22 cellular contexts compared by ENCODE assay signal in the genomic region with DNA sequence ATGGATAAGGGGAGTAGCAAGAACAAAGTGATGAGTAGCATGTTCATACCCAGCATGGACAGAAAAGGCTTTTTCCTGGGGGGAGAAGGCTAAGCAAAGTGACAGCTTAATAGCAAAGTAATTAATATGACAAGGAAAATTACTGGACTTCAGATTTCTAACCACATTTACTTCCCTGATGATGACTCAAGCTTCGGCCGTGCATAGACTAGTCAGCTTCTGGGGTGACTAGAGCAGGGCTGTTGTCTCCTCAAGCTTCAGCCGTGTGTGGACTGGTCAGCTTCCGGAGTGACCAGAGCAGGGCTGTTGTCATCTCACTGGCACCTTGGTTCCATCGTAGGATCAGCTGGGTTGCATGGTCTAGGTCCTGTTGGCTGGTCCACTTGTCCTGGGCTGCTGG. TPM values are rescaled to one million over a fixed set of nuclear protein-coding genes. Genes with fewer than 3 reads are reported as not detected.
DNase-seq lines count a peak whose midpoint lies in the region; ATAC-seq and TF ChIP-seq lines count a peak whose summit lies in the region.
"Had no signal": no experiment of that assay in that cellular context is flagged by ENCODE, and none has a peak within 500 bp of the region (broad histone marks: within the 10 kb centered on the region; RNA-seq: fewer than 3 reads in every experiment).

No MANE protein-coding gene starts in this region.

- H3K9me3 ChIP-seq in T-helper 17 cell (ENCODE audit: control insufficient read depth, low read length, poor library complexity, severe bottlenecking) = peaks cover 6% of the 10 kb centered on the region

- TF ChIP-seq CTCF in endothelial cell (IDR thresholded peaks at IDR 0.05; ENCODE audit: unreplicated experiment) = no peak

- peak overlapping the region; percentile 81 for H3K4me3 Mint-ChIP-seq in endothelial cell (ENCODE audit: unreplicated experiment)
- no peak overlapping the region for H3K4me3 Mint-ChIP-seq in T-helper 17 cell
- H3K4me3 Mint-ChIP-seq: CD4-positive, CD25-positive, alpha-beta regulatory T cell; IgD-negative memory B cell had no signal

- DNase-seq in EL (peak; percentile 45), M059J (ENCODE audit: low read depth) (peak; percentile 67), endothelial cell (ENCODE audit: low spot score) (no peak), iris pigment epithelial cell (ENCODE audit: low read depth) (peak; percentile 49), T-helper 17 cell (no peak), GF-D8 (lab: John Stamatoyannopoulos, UW) (no peak)
- DNase-seq: CD4-positive, CD25-positive, alpha-beta regulatory T cell; DMS153; DND-41; GOT3; NCI-H1092; NCI-H1417 treated with DMSO at 0.1 percent for 48 hours; NCI-H1694 treated with DMSO at 0.1 percent for 48 hours; NCI-H2081; NCI-H2227 treated with DMSO at 0.1 percent for 48 hours; NCI-H69; SIG-M5; SK-N-SH had no signal

- H3K27me3 Mint-ChIP-seq in endothelial cell (ENCODE audit: unreplicated experiment) = no peaks in the 10 kb centered on the region
- no peaks in the 10 kb centered on the region for H3K27me3 Mint-ChIP-seq in T-helper 17 cell
- H3K27me3 Mint-ChIP-seq: CD4-positive, CD25-positive, alpha-beta regulatory T cell; IgD-negative memory B cell had no signal

- no peak for ATAC-seq in T-helper 17 cell
- no peak for ATAC-seq in HG03175 (IDR thresholded peaks at IDR 0.05; ENCODE audit: unreplicated experiment)
- ATAC-seq: GM12878, Panc1 had no signal

- no peak overlapping the region for H3K27ac Mint-ChIP-seq in endothelial cell (ENCODE audit: unreplicated experiment)
- no peak overlapping the region for H3K27ac Mint-ChIP-seq in T-helper 17 cell
- H3K27ac Mint-ChIP-seq: CD4-positive, CD25-positive, alpha-beta regulatory T cell; IgD-negative memory B cell had no signal

- H3K36me3 Mint-ChIP-seq in endothelial cell (ENCODE audit: low read depth, unreplicated experiment) = peaks cover 86% of the 10 kb centered on the region
- H3K36me3 Mint-ChIP-seq in T-helper 17 cell (ENCODE audit: low read depth) = peaks cover 3% of the 10 kb centered on the region

- H3K9me3 Mint-ChIP-seq in endothelial cell (ENCODE audit: unreplicated experiment) = peaks cover 39% of the 10 kb centered on the region

- peaks cover 5% of the 10 kb centered on the region for H3K4me1 Mint-ChIP-seq in endothelial cell (ENCODE audit: unreplicated experiment)
- H3K4me1 Mint-ChIP-seq in T-helper 17 cell = no peaks in the 10 kb centered on the region

RNA-seq across cellular contexts. Expression of gene ZNF117, which starts 2.1 kb away (rescaled TPM):
- 4.7 and 5.0 TPM in 2 replicates for total RNA-seq in M059J (2014; rRNA removed; shearing (Covaris generic))
- total RNA-seq in endothelial cell (ENCODE audit: unreplicated experiment) (42.0 TPM), T-helper 17 cell (1 to 10 TPM; 1.4 to 4.4 TPM)

RNA-seq across cellular contexts. Expression of gene ERV3-1, which starts 13.5 kb away (rescaled TPM):
- total RNA-seq in M059J (2014; rRNA removed; shearing (Covaris generic)) = 2.3 and 3.9 TPM in 2 replicates
- total RNA-seq in endothelial cell (ENCODE audit: unreplicated experiment) (58.4 TPM), T-helper 17 cell (10 to 100 TPM; 15.2 to 21.8 TPM)

Comparison
In these comparisons a context has a peak if more than half of its experiments do, and no peak if none do; other contexts are left out.
1. DNase-seq: peak in EL (single experiment), M059J (single experiment) and iris pigment epithelial cell (single experiment); none in endothelial cell (single experiment), T-helper 17 cell (0 of 3) and GF-D8 (single experiment).